Comparison of ENCODE assay signal across 17 cellular contexts in the genomic region with DNA sequence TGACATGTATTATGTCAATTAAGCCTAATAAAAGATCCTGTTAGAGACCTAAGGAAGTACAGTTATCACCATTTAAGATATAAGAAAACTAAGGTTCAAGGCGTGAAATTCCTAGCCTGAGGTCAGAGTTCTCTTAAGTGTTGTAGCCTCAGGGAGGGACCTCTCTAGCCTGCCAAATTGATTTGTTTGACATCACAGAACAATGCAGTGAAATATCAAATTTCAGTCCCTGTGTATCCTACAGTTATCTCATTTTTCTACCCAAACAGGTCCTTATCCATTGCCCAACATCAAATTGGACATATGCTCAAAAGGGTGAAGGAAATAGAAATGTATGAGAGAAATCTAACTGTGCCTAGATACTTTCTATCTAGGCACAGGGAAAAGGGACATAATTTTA.
DNase-seq lines count a peak whose midpoint lies in the region; ATAC-seq and TF ChIP-seq lines count a peak whose summit lies in the region.
"Had no signal": no experiment of that assay in that cellular context is flagged by ENCODE, and none has a peak within 500 bp of the region (broad histone marks: within the 10 kb centered on the region; RNA-seq: fewer than 3 reads in every experiment).

No MANE protein-coding gene starts in this region.

- intact Hi-C loops in activated naive CD4-positive, alpha-beta T cell treated with anti-CD3 and anti-CD28 coated beads for 36 hours (cut with micrococcal nuclease) = no loop called here
- intact Hi-C loops in PC-9 (cut with micrococcal nuclease; ENCODE audit: unreplicated experiment) (no loop called here), thyroid gland (cut with DNase I) (loop anchor here (10.0 kb wide), 1 partner anchor 101 kb away; a partner anchor contains a TSS)

- H2AFZ ChIP-seq in PC-9 = no peak overlapping the region

- 0 out of 2 replicates have a peak, but pooled peaks cover 5% of the 10 kb centered on the region for H4K20me1 ChIP-seq in PC-9 (ENCODE audit: insufficient read depth)
- H4K20me1 ChIP-seq: BLaER1 treated with 17β-estradiol and CSF1 and Interleukin-3, amounts not matched to agents 10 nM and 100 nM had no signal

- H3K4me1 ChIP-seq in PC-9 (replicated peaks; ENCODE audit: insufficient read depth) = peaks cover 17% of the 10 kb centered on the region
- H3K4me1 ChIP-seq in thyroid gland = no peaks in the 10 kb centered on the region

- BruUV-seq in PC-9 (replicated peaks; lab: Mats Ljungman, UMichigan) = no TSS peak

- WGBS in thyroid gland, 2 donors = 97 to 100% methylated on average over 1 of the region's 1 CpG

- CTCF ChIA-PET in activated naive CD4-positive, alpha-beta T cell treated with anti-CD3 and anti-CD28 coated beads for 36 hours (lab: Charles Lee) = interaction anchor here (1.4 kb wide), 1 partner anchor 64 kb away, joined by 3 read pairs; no protein-coding TSS in a partner anchor
- CTCF ChIA-PET in PC-9 (lab: Charles Lee) = no interaction called here

- H3K9me3 ChIP-seq in PC-9 (ENCODE audit: insufficient read depth, low read depth) (no peaks in the 10 kb centered on the region; the same call in 1 of the 2 replicates), thyroid gland (no peaks in the 10 kb centered on the region)

- H3K9me3 Mint-ChIP-seq in activated naive CD4-positive, alpha-beta T cell treated with anti-CD3 and anti-CD28 coated beads, Interleukin-2, amount 50 U/mL, for 24 hours = peaks cover 6% of the 10 kb centered on the region
- peaks cover 3% of the 10 kb centered on the region for H3K9me3 Mint-ChIP-seq in activated naive CD4-positive, alpha-beta T cell treated with anti-CD3 and anti-CD28 coated beads for 36 hours

- H3K27ac Mint-ChIP-seq in activated naive CD4-positive, alpha-beta T cell treated with anti-CD3 and anti-CD28 coated beads, Interleukin-2, amount 50 U/mL, for 24 hours = peak overlapping the region; percentile 17
- H3K27ac Mint-ChIP-seq in activated naive CD4-positive, alpha-beta T cell treated with anti-CD3 and anti-CD28 coated beads for 36 hours = no peak overlapping the region
- H3K27ac Mint-ChIP-seq: CD8-positive, alpha-beta T cell had no signal

- H3K4me1 Mint-ChIP-seq in activated naive CD4-positive, alpha-beta T cell treated with anti-CD3 and anti-CD28 coated beads, Interleukin-2, amount 50 U/mL, for 24 hours = peaks cover 25% of the 10 kb centered on the region
- H3K4me1 Mint-ChIP-seq in activated naive CD4-positive, alpha-beta T cell treated with anti-CD3 and anti-CD28 coated beads for 36 hours (ENCODE audit: low read depth) = peaks cover 4% of the 10 kb centered on the region

- peaks cover 15% of the 10 kb centered on the region; the same call in 1 of the 2 replicates for H3F3A ChIP-seq in PC-9 (ENCODE audit: insufficient read depth, low read depth)

- H3K4me2 ChIP-seq in PC-9 = peak overlapping the region; percentile 8; the same call in 1 of the 2 replicates

- H3K4me3 ChIP-seq in PC-9 (no peak overlapping the region), thyroid gland (replicated peaks in 1 of 3) (no peak overlapping the region)
- H3K4me3 ChIP-seq: BLaER1 treated with 17β-estradiol and CSF1 and Interleukin-3, amounts not matched to agents 10 nM and 100 nM had no signal

- H3K79me2 ChIP-seq in PC-9 (ENCODE audit: low read depth) = peaks cover 24% of the 10 kb centered on the region; the same call in 1 of the 2 replicates

- H3K36me3 ChIP-seq in PC-9 (ENCODE audit: low read depth) = 0 out of 2 replicates have a peak, but pooled peaks cover 7% of the 10 kb centered on the region
- no peaks in the 10 kb centered on the region for H3K36me3 ChIP-seq in thyroid gland

- H3K27me3 ChIP-seq in PC-9 (ENCODE audit: insufficient read depth, low read depth) (no peaks in the 10 kb centered on the region), thyroid gland (no peaks in the 10 kb centered on the region)
- H3K27me3 ChIP-seq: BLaER1 treated with 17β-estradiol and CSF1 and Interleukin-3, amounts not matched to agents 10 nM and 100 nM had no signal

- peaks cover 8% of the 10 kb centered on the region for H3K36me3 Mint-ChIP-seq in activated naive CD4-positive, alpha-beta T cell treated with anti-CD3 and anti-CD28 coated beads, Interleukin-2, amount 50 U/mL, for 24 hours
- peaks cover 7% of the 10 kb centered on the region for H3K36me3 Mint-ChIP-seq in activated naive CD4-positive, alpha-beta T cell treated with anti-CD3 and anti-CD28 coated beads for 36 hours (ENCODE audit: low read depth)

- no peak for TF ChIP-seq CTCF in PC-9 (conservative IDR thresholded peaks at IDR 0.05)
- TF ChIP-seq CTCF in thyroid gland (IDR thresholded peaks at IDR 0.05) = no peak

- H3K27me3 Mint-ChIP-seq in activated naive CD4-positive, alpha-beta T cell treated with anti-CD3 and anti-CD28 coated beads, Interleukin-2, amount 50 U/mL, for 24 hours = no peaks in the 10 kb centered on the region
- no peaks in the 10 kb centered on the region for H3K27me3 Mint-ChIP-seq in activated naive CD4-positive, alpha-beta T cell treated with anti-CD3 and anti-CD28 coated beads for 36 hours (ENCODE audit: low read depth)

- no peak for ATAC-seq in HG03175 (IDR thresholded peaks at IDR 0.05; ENCODE audit: unreplicated experiment)
- no peak for ATAC-seq in HG03442 (IDR thresholded peaks at IDR 0.05; ENCODE audit: unreplicated experiment)
- ATAC-seq: CD8-positive, alpha-beta T cell had no signal

- no peak for DNase-seq in activated naive CD4-positive, alpha-beta T cell treated with anti-CD3 and anti-CD28 coated beads for 36 hours
- DNase-seq in PC-9 = peak in 1 of 2 experiments; percentile 74
- DNase-seq in fibroblast of peridontal ligament (ENCODE audit: extremely low read depth) = peak; percentile 35
- DNase-seq in MV-4-11 (lab: John Stamatoyannopoulos, UW) = no peak
- no peak for DNase-seq in thyroid gland
- DNase-seq: CD8-positive, alpha-beta T cell; DMS79 treated with DMSO at 0.1 percent for 48 hours; H7; KG1; NCI-H187 treated with DMSO at 0.1 percent for 48 hours; NCI-H524; Right ventricle myocardium superior; SW 1271 had no signal

- H3K9me2 ChIP-seq in PC-9 (ENCODE audit: insufficient read depth) = no peaks in the 10 kb centered on the region

- H3K27ac ChIP-seq in PC-9 (peak overlapping the region; percentile 25; the same call in 1 of the 2 replicates), thyroid gland (no peak overlapping the region)
- H3K27ac ChIP-seq: BLaER1 treated with 17β-estradiol and CSF1 and Interleukin-3, amounts not matched to agents 10 nM and 100 nM had no signal

- TF ChIP-seq POLR2A in thyroid gland (IDR thresholded peaks at IDR 0.05) = no peak

- no peak overlapping the region for H3K4me3 Mint-ChIP-seq in activated naive CD4-positive, alpha-beta T cell treated with anti-CD3 and anti-CD28 coated beads, Interleukin-2, amount 50 U/mL, for 24 hours
- no peak overlapping the region for H3K4me3 Mint-ChIP-seq in activated naive CD4-positive, alpha-beta T cell treated with anti-CD3 and anti-CD28 coated beads for 36 hours
- H3K4me3 Mint-ChIP-seq: CD8-positive, alpha-beta T cell had no signal

- POLR2A ChIA-PET in PC-9 (lab: Charles Lee; ENCODE audit: unreplicated experiment) = no interaction called here
